Comparison of ENCODE assay signal across 8 cellular contexts in the genomic region with DNA sequence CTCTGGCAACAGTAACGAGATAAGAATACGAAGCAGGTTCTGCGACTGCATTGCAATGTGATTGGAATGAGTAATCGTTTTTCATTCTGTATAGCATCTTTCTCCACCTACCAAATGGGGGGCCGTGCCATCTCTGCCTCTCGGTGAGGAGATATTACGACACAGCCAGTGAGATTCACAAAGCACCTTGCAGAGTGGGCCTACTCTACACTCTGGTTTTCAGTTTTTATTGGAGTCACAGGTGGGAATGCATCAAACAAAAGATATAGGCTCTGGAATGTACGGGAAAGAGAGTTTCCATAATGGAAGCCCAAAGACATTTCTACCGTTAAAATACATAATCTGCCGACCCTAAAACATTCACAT. TPM values are rescaled to one million over a fixed set of nuclear protein-coding genes. Genes with fewer than 3 reads are reported as not detected.
DNase-seq lines count a peak whose midpoint lies in the region; ATAC-seq and TF ChIP-seq lines count a peak whose summit lies in the region.

No MANE protein-coding gene starts in this region.

- H3K9me3 ChIP-seq in cardiac muscle cell (ENCODE audit: low read depth) = no peaks in the 10 kb centered on the region
- no peaks in the 10 kb centered on the region for H3K9me3 ChIP-seq in Panc1 (ENCODE audit: control insufficient read depth, insufficient read depth, low read depth, low read length)
- H3K9me3 ChIP-seq in mononuclear cell (ENCODE audit: low read depth, low read length) = no peaks in the 10 kb centered on the region
- H3K9me3 ChIP-seq in transverse colon = no peaks in the 10 kb centered on the region

- peak overlapping the region; percentile 86 for H3K4me3 Mint-ChIP-seq in central memory CD8-positive, alpha-beta T cell

- intact Hi-C loops in cardiac septum (cut with DNase I) (loop anchor here (1.0 kb wide), 1 partner anchor 10 kb away; a partner anchor contains a TSS), Panc1 (cut with micrococcal nuclease; ENCODE audit: unreplicated experiment) (no loop called here), transverse colon (cut with DNase I; ENCODE audit: low total_unique reads) (loop anchor here (10.0 kb wide), 1 partner anchor 84 kb away; a partner anchor contains a TSS)

- no peaks in the 10 kb centered on the region for H3K27me3 ChIP-seq in cardiac muscle cell
- H3K27me3 ChIP-seq in Panc1 (ENCODE audit: control insufficient read depth, insufficient read depth, low read length) = no peaks in the 10 kb centered on the region
- H3K27me3 ChIP-seq in mononuclear cell (ENCODE audit: insufficient read depth, low read length) = no peaks in the 10 kb centered on the region
- no peaks in the 10 kb centered on the region for H3K27me3 ChIP-seq in transverse colon

- H3K36me3 ChIP-seq in cardiac muscle cell (no peaks in the 10 kb centered on the region), Panc1 (ENCODE audit: control insufficient read depth, insufficient read depth, low read length) (no peaks in the 10 kb centered on the region), transverse colon (no peaks in the 10 kb centered on the region)

- no peaks in the 10 kb centered on the region for H3K27me3 Mint-ChIP-seq in central memory CD8-positive, alpha-beta T cell

- TF ChIP-seq EP300 in transverse colon (IDR thresholded peaks at IDR 0.05; ENCODE audit: low read depth) = no peak

- TF ChIP-seq CTCF in cardiac muscle cell (IDR thresholded peaks at IDR 0.05; ENCODE audit: low read depth, low read length) (no peak), Panc1 (IDR thresholded peaks at IDR 0.05) (no peak), transverse colon (IDR thresholded peaks at IDR 0.05) (no peak)

- H3K4me3 ChIP-seq in cardiac muscle cell = peak overlapping the region; percentile 65
- peak overlapping the region; percentile 58 to 94 for H3K4me3 ChIP-seq in Panc1 (ENCODE audit: low read depth in 2 of 2, low read length in 2 of 2)
- peak overlapping the region; percentile 93 for H3K4me3 ChIP-seq in mononuclear cell (ENCODE audit: low read length)
- peak overlapping the region in 3 of 4 donors; percentile 79 to 95 (median 90) for H3K4me3 ChIP-seq in transverse colon

- no TSS peak for BruUV-seq in Panc1 (replicated peaks; lab: Mats Ljungman, UMichigan)

- peaks cover 23% of the 10 kb centered on the region for H3K4me1 Mint-ChIP-seq in central memory CD8-positive, alpha-beta T cell

- H3K9me3 Mint-ChIP-seq in central memory CD8-positive, alpha-beta T cell = no peaks in the 10 kb centered on the region

- ATAC-seq in Panc1 = peak; percentile 20
- no peak for ATAC-seq in central memory CD8-positive, alpha-beta T cell (replicated peaks; ENCODE audit: extremely low read depth, poor library complexity, severe bottlenecking)
- no peak for ATAC-seq in HG02610 (IDR thresholded peaks at IDR 0.05; ENCODE audit: unreplicated experiment)

- 24 to 34% methylated on average over 7 to 10 of the region's 10 CpGs for WGBS in transverse colon (ENCODE audit: low coverage in 1 of 2), 2 donors

- peaks cover 9% of the 10 kb centered on the region for H3K36me3 Mint-ChIP-seq in central memory CD8-positive, alpha-beta T cell (ENCODE audit: insufficient read depth)

- TF ChIP-seq POLR2A in transverse colon (IDR thresholded peaks at IDR 0.05) = no peak

- in situ Hi-C loops in Panc1 (cut with HindIII; ENCODE audit: low pct_unique_long_range_greater_than_20kb, low sequenced_read_pairs) = no loop called here
- in situ Hi-C loops in transverse colon (cut with MboI; ENCODE audit: low pct_ligation_motif_present in 1 of 4, low pct_unique_long_range_greater_than_20kb in 1 of 4, low sequenced_read_pairs in 3 of 4) = no loop called here

- POLR2A ChIA-PET in Panc1 (lab: Charles Lee) = no interaction called here

- peak overlapping the region; percentile 45 for H3K27ac ChIP-seq in cardiac muscle cell
- H3K27ac ChIP-seq in Panc1 (ENCODE audit: low read length) = peak overlapping the region; percentile 89
- H3K27ac ChIP-seq in transverse colon = peak overlapping the region; percentile 96 to 99 (median 98)

- H3K4me1 ChIP-seq in cardiac muscle cell (ENCODE audit: low read depth) (peaks cover 13% of the 10 kb centered on the region), Panc1 (ENCODE audit: control insufficient read depth, insufficient read depth, low read length) (peaks cover 16% of the 10 kb centered on the region; the same call in 1 of the 2 replicates), mononuclear cell (ENCODE audit: insufficient read depth, low read length) (peaks cover 45% of the 10 kb centered on the region), transverse colon (peaks cover 7 to 26% (median 12%) of the 10 kb centered on the region in 4 donors)

- peak overlapping the region; percentile 75 for H3K27ac Mint-ChIP-seq in central memory CD8-positive, alpha-beta T cell (ENCODE audit: low read depth)

- CTCF ChIA-PET in Panc1 (lab: Charles Lee) = no interaction called here

- DNase-seq in cardiac muscle cell (ENCODE audit: low read depth in 1 of 2, low spot score in 1 of 2) = no peak
- no peak for DNase-seq in cardiac septum (ENCODE audit: low spot score)
- no peak for DNase-seq in Panc1 (ENCODE audit: low read depth, low spot score)
- DNase-seq in central memory CD8-positive, alpha-beta T cell (ENCODE audit: low spot score in 2 of 2) = no peak
- DNase-seq in transverse colon = no peak
- DNase-seq in DMS153 (lab: John Stamatoyannopoulos, UW) = no peak

RNA-seq across cellular contexts. Expression of a gene that starts 0.5 kb away (rescaled TPM):
- total RNA-seq in cardiac muscle cell (99.7 and 132 TPM in 2 replicates), cardiac septum (69.6 TPM), Panc1 (2021; ENCODE audit: unreplicated experiment) (145 TPM), mononuclear cell (65.1 TPM), transverse colon (100 to 1,000 TPM in 2 of 4 donors, 10 to 100 TPM in 2; 44.8 to 187 (median 117) TPM)
- 99.5 and 116 TPM in 2 replicates for polyA plus RNA-seq in cardiac muscle cell
- polyA plus RNA-seq in Panc1 (2012; ENCODE audit: insufficient read length) = 98.5 TPM

RNA-seq across cellular contexts. Expression of a gene that starts 9.6 kb away (rescaled TPM):
- total RNA-seq in cardiac muscle cell = 3.1 and 4.6 TPM in 2 replicates
- polyA plus RNA-seq in cardiac muscle cell = 2.4 and 3.8 TPM in 2 replicates
- 15.1 TPM for total RNA-seq in cardiac septum
- 79.0 TPM for total RNA-seq in Panc1 (2021; ENCODE audit: unreplicated experiment)
- 12.9 TPM for polyA plus RNA-seq in Panc1 (2012; ENCODE audit: insufficient read length)
- 29.8 TPM for total RNA-seq in mononuclear cell
- 10 to 100 TPM; 18.7 to 60.8 (median 40.0) TPM for total RNA-seq in transverse colon

Comparison
In these comparisons a context has a peak if more than half of its experiments do, and no peak if none do; other contexts are left out.
1. H3K27ac ChIP-seq: peak in every context shown above with its lines; median percentile 98 in transverse colon; 89 in Panc1; 45 in cardiac muscle cell.